In the genomic region with DNA sequence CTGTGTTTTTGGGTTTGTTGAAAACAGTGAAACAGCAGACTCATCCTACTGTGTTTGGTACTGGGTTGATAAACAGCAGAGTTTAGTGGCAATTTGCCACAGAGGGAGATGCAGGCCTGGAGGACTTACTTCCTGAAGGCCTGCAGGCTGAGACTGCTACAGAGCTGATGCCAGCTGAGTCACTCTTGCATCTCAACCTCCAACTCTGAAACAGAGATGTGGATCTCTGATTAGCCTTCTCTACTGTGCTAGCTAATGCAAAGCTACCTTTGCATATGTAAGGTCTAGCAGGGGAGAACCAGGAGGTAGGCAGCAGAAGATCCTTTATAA, we compare ENCODE assay signal across 8 cellular contexts. TPM values are rescaled to one million over a fixed set of nuclear protein-coding genes. Genes with fewer than 3 reads are reported as not detected.
DNase-seq lines count a peak whose midpoint lies in the region; ATAC-seq and TF ChIP-seq lines count a peak whose summit lies in the region.

No MANE protein-coding gene starts in this region.

- H3K4me1 ChIP-seq in ACC112 (ENCODE audit: control insufficient read depth, insufficient read depth, low read length, unreplicated experiment): peaks cover 12% of the 10 kb centered on the region
- H3K4me1 ChIP-seq in fibroblast of lung (ENCODE audit: control insufficient read depth, extremely low read depth, insufficient read depth, low read length): peaks cover 3% of the 10 kb centered on the region

- H3K4me3 ChIP-seq in ACC112 (ENCODE audit: low read depth, low read length): no peak overlapping the region
- H3K4me3 ChIP-seq in fibroblast of lung (replicated peaks in 1 of 4; ENCODE audit: control extremely low read depth in 1 of 4, insufficient read depth in 1 of 4, low read depth in 3 of 4, low read length in 4 of 4): no peak overlapping the region
- H3K4me3 ChIP-seq in retinal pigment epithelial cell (ENCODE audit: low read length): no peak overlapping the region

- H3K27me3 ChIP-seq in ACC112 (ENCODE audit: insufficient read depth, low read length) (no peaks in the 10 kb centered on the region), fibroblast of lung (ENCODE audit: control insufficient read depth, insufficient read depth, low read length) (no peaks in the 10 kb centered on the region)

- DNase-seq in GM03348 (ENCODE audit: low spot score) (peak; percentile 86), fibroblast of lung (ENCODE audit: low read depth in 2 of 2) (peak; percentile 94 to 96), retinal pigment epithelial cell (ENCODE audit: low read depth) (peak; percentile 68), NCI-H146 (lab: John Stamatoyannopoulos, UW) (no peak), glutamatergic neuron (no peak)

- no peak for ATAC-seq in GM21825 (IDR thresholded peaks at IDR 0.05; ENCODE audit: unreplicated experiment)

- H3K36me3 ChIP-seq in ACC112 (ENCODE audit: insufficient read depth, low read length) (no peaks in the 10 kb centered on the region), fibroblast of lung (ENCODE audit: control insufficient read depth, insufficient read depth, low read length) (no peaks in the 10 kb centered on the region)

- no peaks in the 10 kb centered on the region for H3K4me1 Mint-ChIP-seq in glutamatergic neuron (ENCODE audit: low read depth, unreplicated experiment)

- no peaks in the 10 kb centered on the region for H3K27me3 Mint-ChIP-seq in glutamatergic neuron (ENCODE audit: unreplicated experiment)

- no peaks in the 10 kb centered on the region for H3K36me3 Mint-ChIP-seq in glutamatergic neuron (ENCODE audit: unreplicated experiment)

- no peak overlapping the region for H2AFZ ChIP-seq in ACC112 (ENCODE audit: low read length, unreplicated experiment)
- H2AFZ ChIP-seq in fibroblast of lung (ENCODE audit: low read length): no peak overlapping the region

- H3K79me2 ChIP-seq in ACC112 (ENCODE audit: control insufficient read depth, insufficient read depth, low read length, unreplicated experiment): no peaks in the 10 kb centered on the region
- no peaks in the 10 kb centered on the region for H3K79me2 ChIP-seq in fibroblast of lung (ENCODE audit: control insufficient read depth, insufficient read depth, low read length)

- H3K27ac ChIP-seq in ACC112 (ENCODE audit: low read depth, low read length) (peak overlapping the region; percentile 48), fibroblast of lung (ENCODE audit: insufficient read depth, low read length) (no peak overlapping the region)

- H3K9me3 Mint-ChIP-seq in glutamatergic neuron (ENCODE audit: unreplicated experiment): no peaks in the 10 kb centered on the region

- H3K4me3 Mint-ChIP-seq in glutamatergic neuron (ENCODE audit: unreplicated experiment): no peak overlapping the region

- TF ChIP-seq CTCF in fibroblast of lung (conservative IDR thresholded peaks at IDR 0.05 in 1 of 2, IDR thresholded peaks at IDR 0.05 in 1 of 2; ENCODE audit: low read depth in 1 of 2, low read length in 2 of 2): no peak
- TF ChIP-seq CTCF in retinal pigment epithelial cell (conservative IDR thresholded peaks at IDR 0.05; ENCODE audit: low read depth, low read length): no peak
- no peak for TF ChIP-seq CTCF in glutamatergic neuron (IDR thresholded peaks at IDR 0.05; ENCODE audit: partially characterized antibody, unreplicated experiment)

- no peak overlapping the region for H3K27ac Mint-ChIP-seq in glutamatergic neuron (ENCODE audit: unreplicated experiment)

- no peak overlapping the region for H3K4me2 ChIP-seq in fibroblast of lung (ENCODE audit: extremely low read depth, insufficient read depth, low read length)

- H3K9me3 ChIP-seq in fibroblast of lung (ENCODE audit: control insufficient read depth, insufficient read depth, low read depth, low read length): no peaks in the 10 kb centered on the region

- H3K9ac ChIP-seq in fibroblast of lung (ENCODE audit: insufficient read depth, low read length): no peak overlapping the region

- no peaks in the 10 kb centered on the region for H4K20me1 ChIP-seq in fibroblast of lung (ENCODE audit: control insufficient read depth, extremely low read depth, insufficient read depth, low read length)

- TF ChIP-seq POLR2A in Raji (IDR thresholded peaks at IDR 0.05; ENCODE audit: insufficient read depth, low read depth, low read length): peak; percentile 63

RNA-seq across cellular contexts. Expression of a gene that starts 14.3 kb away (rescaled TPM):
- total RNA-seq in fibroblast of lung: 67.3 and 75.6 TPM in 2 replicates
- 217 and 293 TPM in 2 replicates for polyA plus RNA-seq in fibroblast of lung
- 370 and 456 TPM in 2 replicates for polyA plus RNA-seq in fibroblast of lung (2012)
- polyA minus RNA-seq in fibroblast of lung (ENCODE audit: low replicate concordance): 50.1 and 85.5 TPM in 2 replicates
- total RNA-seq in glutamatergic neuron (ENCODE audit: unreplicated experiment): 140 TPM

RNA-seq across cellular contexts. Expression of a gene that starts 20.6 kb away (rescaled TPM):
- total RNA-seq in fibroblast of lung (19.0 and 33.4 TPM in 2 replicates), glutamatergic neuron (ENCODE audit: unreplicated experiment) (132 TPM)
- polyA plus RNA-seq in fibroblast of lung: 15.3 and 17.1 TPM in 2 replicates
- polyA plus RNA-seq in fibroblast of lung (2012): 10.5 and 14.7 TPM in 2 replicates
- polyA minus RNA-seq in fibroblast of lung (ENCODE audit: low replicate concordance): 76.4 and 107 TPM in 2 replicates

RNA-seq across cellular contexts. Expression of a gene that starts 56.3 kb away (rescaled TPM):
- total RNA-seq in fibroblast of lung (29.0 and 37.0 TPM in 2 replicates), glutamatergic neuron (ENCODE audit: unreplicated experiment) (44.0 TPM)
- 21.8 and 24.9 TPM in 2 replicates for polyA plus RNA-seq in fibroblast of lung
- 20.1 and 23.8 TPM in 2 replicates for polyA plus RNA-seq in fibroblast of lung (2012)
- 45.2 and 56.6 TPM in 2 replicates for polyA minus RNA-seq in fibroblast of lung (ENCODE audit: low replicate concordance)

Comparison
In these comparisons a context has a peak if more than half of its experiments do, and no peak if none do; other contexts are left out.
1. DNase-seq: peak in GM03348 (single experiment), fibroblast of lung (2 of 2) and retinal pigment epithelial cell (single experiment); none in NCI-H146 (single experiment) and glutamatergic neuron (single experiment).